3 cellular contexts compared by ENCODE assay signal in the genomic region with DNA sequence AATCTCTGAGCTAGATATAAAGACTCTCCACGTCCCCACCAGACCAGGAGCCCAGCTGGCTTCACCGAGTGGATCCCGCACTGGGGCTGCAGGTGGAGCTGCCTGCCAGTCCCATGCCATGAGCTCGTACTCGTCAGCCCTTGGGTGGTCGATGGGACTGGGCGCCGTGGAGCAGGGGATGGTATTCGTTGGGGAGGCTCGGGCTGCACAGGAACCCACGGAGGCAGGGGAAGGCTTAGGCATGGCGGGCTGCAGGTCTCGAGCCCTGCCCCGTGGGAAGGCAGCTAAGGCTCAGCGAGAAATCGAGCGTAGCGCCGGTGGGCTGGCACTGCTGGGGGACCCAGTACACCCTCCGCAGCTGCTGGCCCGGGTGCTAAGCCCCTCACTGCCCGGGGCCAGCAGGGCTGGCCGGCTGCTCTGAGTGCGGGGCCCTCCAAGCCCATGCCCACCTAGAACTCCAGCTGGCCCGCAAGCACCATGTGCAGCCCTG. TPM values are rescaled to one million over a fixed set of nuclear protein-coding genes. Genes with fewer than 3 reads are reported as not detected.
"Had no signal": no experiment of that assay in that cellular context is flagged by ENCODE, and none has a peak within 500 bp of the region (broad histone marks: within the 10 kb centered on the region; RNA-seq: fewer than 3 reads in every experiment).

No MANE protein-coding gene starts in this region.

RNA-seq across cellular contexts. Expression of a gene that starts 40.7 kb away (rescaled TPM):
- total RNA-seq: GM23248, H4, HFFc6 had no signal
